20 cellular contexts compared by ENCODE assay signal in genomic region chr13:114229486-114229885, GRCh38. TPM values are rescaled to one million over a fixed set of nuclear protein-coding genes. Genes with fewer than 3 reads are reported as not detected.
DNase-seq lines count a peak whose midpoint lies in the region; FAIRE-seq and TF ChIP-seq lines count a peak whose summit lies in the region.
"Had no signal": no experiment of that assay in that cellular context is flagged by ENCODE, and none has a peak within 500 bp of the region (broad histone marks: within the 10 kb centered on the region; RNA-seq: fewer than 3 reads in every experiment).

No MANE protein-coding gene starts in this region.

- CTCF ChIA-PET in endothelial cell of umbilical vein (lab: Charles Lee): interaction anchor here (1.3 kb wide), 1 partner anchor 282 kb away, joined by 4 read pairs; no protein-coding TSS in a partner anchor

- H2BK12ac ChIP-seq in H9 (ENCODE audit: insufficient read length, low read depth, low read length): no peak overlapping the region

- H2AFZ ChIP-seq in H9 (ENCODE audit: low read length): no peak overlapping the region
- no peak overlapping the region for H2AFZ ChIP-seq in endothelial cell of umbilical vein (ENCODE audit: low read depth, low read length)

- no peaks in the 10 kb centered on the region for H3K23me2 ChIP-seq in H9 (ENCODE audit: insufficient read length, low read depth, low read length, poor library complexity, severe bottlenecking)

- H3K4me3 Mint-ChIP-seq in H9 (peak overlapping the region; percentile 8 to 39; a peak in 1 of 5 replicates), progenitor cell of endocrine pancreas (ENCODE audit: low read depth) (no peak overlapping the region)
- H3K4me3 Mint-ChIP-seq: activated T-helper 1 cell treated with anti-CD3 and anti-CD28 coated beads, Interleukin-12 subunit alpha, Interleukin-12 subunit beta, Interleukin-2, Interleukin-4 antibody, amounts not matched to agents 30 ng/mL and 10 ng/mL and 1 ng/mL, durations not matched to agents 14 hours and 24 hours and 36 hours; CD8-positive, alpha-beta T cell; naive thymus-derived CD4-positive, alpha-beta T cell had no signal

- dilution Hi-C loops in endothelial cell of umbilical vein (cut with MboI; ENCODE audit: extremely low pct_ligation_motif_present, low sequenced_read_pairs): no loop called here

- no peak overlapping the region for H3T11ph ChIP-seq in H9 (ENCODE audit: low read length)

- no peaks in the 10 kb centered on the region for H3K79me1 ChIP-seq in H9 (ENCODE audit: insufficient read depth, low read depth, low read length, poor library complexity, severe bottlenecking)

- H3K36me3 ChIP-seq in SK-N-MC (ENCODE audit: insufficient read depth, low read length): no peaks in the 10 kb centered on the region
- H3K36me3 ChIP-seq in endothelial cell of umbilical vein (ENCODE audit: control insufficient read depth in 2 of 2, extremely low read depth in 1 of 2, insufficient read depth in 2 of 2, low read length in 2 of 2): no peaks in the 10 kb centered on the region
- no peaks in the 10 kb centered on the region for H3K36me3 ChIP-seq in left ventricle myocardium inferior
- H3K36me3 ChIP-seq: gastroesophageal sphincter, sigmoid colon, thoracic aorta had no signal

- no peak overlapping the region for H2BK5ac ChIP-seq in H9 (ENCODE audit: insufficient read length, low read length)

- H3K14ac ChIP-seq in H9 (ENCODE audit: insufficient read depth, low read length): no peak overlapping the region

- H3K79me2 ChIP-seq in H9 (ENCODE audit: insufficient read depth, low read length) (no peaks in the 10 kb centered on the region), endothelial cell of umbilical vein (ENCODE audit: control insufficient read depth, insufficient read depth, low read length) (no peaks in the 10 kb centered on the region)

- intact Hi-C loops in endothelial cell of umbilical vein (cut with micrococcal nuclease): loop anchor here (5.0 kb wide), 1 partner anchor 197 kb away; no protein-coding TSS in a partner anchor
- intact Hi-C loops in left ventricle myocardium inferior (cut with micrococcal nuclease): no loop called here

- H3K9me3 ChIP-seq in H9 (ENCODE audit: control insufficient read depth, low read depth, low read length) (no peaks in the 10 kb centered on the region), SK-N-MC (ENCODE audit: low read depth, low read length) (peaks cover 5% of the 10 kb centered on the region; the same call in 1 of the 2 replicates), endothelial cell of umbilical vein (replicated peaks; ENCODE audit: control insufficient read depth, insufficient read depth, low read length) (no peaks in the 10 kb centered on the region), left ventricle myocardium inferior (replicated peaks) (no peaks in the 10 kb centered on the region)
- H3K9me3 ChIP-seq: gastroesophageal sphincter, sigmoid colon, thoracic aorta had no signal

- no CpG with 5 or more reads among the region's 4 CpGs for whole genome bisulfite sequencing in H9 (ENCODE audit: extremely low coverage, insufficient read length, low lambda C conversion rate)

- no peak overlapping the region for H2BK120ac ChIP-seq in H9 (ENCODE audit: low read depth, low read length, poor library complexity, severe bottlenecking)

- no peak overlapping the region for H2BK15ac ChIP-seq in H9 (ENCODE audit: low read depth, low read length)

- H3K27ac ChIP-seq in H9 (ENCODE audit: insufficient read length, low read depth, low read length) (peak overlapping the region; percentile 76), SK-N-MC (no peak overlapping the region), endothelial cell of umbilical vein (ENCODE audit: insufficient read depth, low read depth, low read length) (no peak overlapping the region), left ventricle myocardium inferior (replicated peaks) (no peak overlapping the region)
- H3K27ac ChIP-seq: gastroesophageal sphincter, sigmoid colon, thoracic aorta had no signal

- H3K36me3 Mint-ChIP-seq in H9 (ENCODE audit: insufficient read depth in 1 of 3, low read depth in 3 of 3) (no peaks in the 10 kb centered on the region; a peak in 2 of 7 replicates), progenitor cell of endocrine pancreas (ENCODE audit: insufficient read depth) (no peaks in the 10 kb centered on the region)
- H3K36me3 Mint-ChIP-seq: CD8-positive, alpha-beta T cell had no signal

- peak; percentile 4 for FAIRE-seq in endothelial cell of umbilical vein (lab: Jason Lieb, UNC)
- FAIRE-seq: GM19239, H54 had no signal

- BruUV-seq in endothelial cell of umbilical vein (replicated peaks; lab: Mats Ljungman, UMichigan): no TSS peak

- H3K23ac ChIP-seq in H9 (ENCODE audit: insufficient read length, low read depth, low read length): no peak overlapping the region

- H3K9ac ChIP-seq in H9 (ENCODE audit: extremely low read depth, insufficient read length, low read length) (no peak overlapping the region), SK-N-MC (ENCODE audit: insufficient read length) (peak overlapping the region; percentile 33), endothelial cell of umbilical vein (replicated peaks; ENCODE audit: extremely low read depth, insufficient read depth, low read length) (no peak overlapping the region)

- no peak for TF ChIP-seq POLR2A in endothelial cell of umbilical vein (IDR thresholded peaks at IDR 0.05; ENCODE audit: low read depth, low read length)

- H2BK20ac ChIP-seq in H9 (ENCODE audit: low read depth, low read length, poor library complexity, severe bottlenecking): no peak overlapping the region

- no peak overlapping the region for H3K4ac ChIP-seq in H9 (ENCODE audit: low read depth, low read length)

- H3K27ac Mint-ChIP-seq in H9 (peak overlapping the region; percentile 95 to 97 (median 96)), progenitor cell of endocrine pancreas (peak overlapping the region; percentile 23)
- H3K27ac Mint-ChIP-seq: activated T-helper 1 cell treated with anti-CD3 and anti-CD28 coated beads, Interleukin-12 subunit alpha, Interleukin-12 subunit beta, Interleukin-2, Interleukin-4 antibody, amounts not matched to agents 30 ng/mL and 10 ng/mL and 1 ng/mL, durations not matched to agents 14 hours and 24 hours and 36 hours; CD8-positive, alpha-beta T cell had no signal

- H2AK5ac ChIP-seq in H9 (ENCODE audit: insufficient read length, low read length): no peak overlapping the region

- H3K9me1 ChIP-seq in endothelial cell of umbilical vein (replicated peaks; ENCODE audit: control insufficient read depth, extremely low read depth, insufficient read depth, low read length): no peaks in the 10 kb centered on the region

- DNase-seq in H9 (no peak), SK-N-MC (ENCODE audit: low read depth, low spot score) (no peak), endothelial cell of umbilical vein (ENCODE audit: low read depth, low spot score) (no peak), progenitor cell of endocrine pancreas (ENCODE audit: low spot score, unreplicated experiment) (no peak), ureter (ENCODE audit: low spot score) (no peak), left ventricle myocardium inferior (no peak), DMS153 (lab: John Stamatoyannopoulos, UW) (no peak)
- DNase-seq: CD8-positive, alpha-beta T cell; Karpas-422; naive thymus-derived CD4-positive, alpha-beta T cell; NCI-H1105; NCI-H526; sigmoid colon; stimulated activated naive CD4-positive, alpha-beta T cell had no signal

- POLR2A ChIA-PET in endothelial cell of umbilical vein (lab: Charles Lee): no interaction called here

- H3K27me3 ChIP-seq in H9 (ENCODE audit: insufficient read depth, low read length) (no peaks in the 10 kb centered on the region), endothelial cell of umbilical vein (ENCODE audit: control insufficient read depth in 2 of 2, insufficient read depth in 2 of 2, low read length in 2 of 2) (peaks cover 33 to 34% of the 10 kb centered on the region in 2 experiments), left ventricle myocardium inferior (ENCODE audit: low read depth) (peaks cover 38% of the 10 kb centered on the region)

- peak overlapping the region; percentile 15 for H3K4me2 ChIP-seq in H9 (ENCODE audit: insufficient read depth, insufficient read length, low read length)
- H3K4me2 ChIP-seq in endothelial cell of umbilical vein (ENCODE audit: insufficient read depth, low read length): no peak overlapping the region

- no peak overlapping the region for H4K8ac ChIP-seq in H9 (replicated peaks; ENCODE audit: insufficient read length, low read depth, low read length)

- H3K4me3 ChIP-seq in SK-N-MC (no peak overlapping the region), endothelial cell of umbilical vein (replicated peaks in 1 of 3; ENCODE audit: insufficient read depth in 1 of 3, low read depth in 1 of 3, low read length in 3 of 3) (no peak overlapping the region), left ventricle myocardium inferior (no peak overlapping the region)
- H3K4me3 ChIP-seq: gastroesophageal sphincter, sigmoid colon, thoracic aorta had no signal

- H3K18ac ChIP-seq in H9 (ENCODE audit: insufficient read length, low read depth, low read length): no peak overlapping the region

- TF ChIP-seq CTCF in H9 (conservative IDR thresholded peaks at IDR 0.05): no peak
- TF ChIP-seq CTCF in endothelial cell of umbilical vein (IDR thresholded peaks at IDR 0.05; ENCODE audit: extremely low read depth in 1 of 2, insufficient read depth in 1 of 2, low read depth in 1 of 2, low read length in 2 of 2): no peak
- TF ChIP-seq CTCF in progenitor cell of endocrine pancreas (IDR thresholded peaks at IDR 0.05; ENCODE audit: unreplicated experiment): no peak
- TF ChIP-seq CTCF in left ventricle myocardium inferior (IDR thresholded peaks at IDR 0.05; ENCODE audit: borderline replicate concordance): no peak

- no peak overlapping the region for H3K56ac ChIP-seq in H9 (ENCODE audit: insufficient read length, low read depth, low read length)

- H3K27me3 Mint-ChIP-seq in H9 (ENCODE audit: low read depth) (no peaks in the 10 kb centered on the region; the same call in none of the 2 replicates), progenitor cell of endocrine pancreas (peaks cover 23% of the 10 kb centered on the region)

- no peak overlapping the region for H4K5ac ChIP-seq in H9 (ENCODE audit: insufficient read length, low read depth, low read length)

- H4K20me1 ChIP-seq in H9 (ENCODE audit: control insufficient read depth, insufficient read depth, insufficient read length): no peaks in the 10 kb centered on the region
- no peaks in the 10 kb centered on the region for H4K20me1 ChIP-seq in endothelial cell of umbilical vein (replicated peaks; ENCODE audit: control insufficient read depth, extremely low read depth, insufficient read depth, low read length)

- H3K9me3 Mint-ChIP-seq in H9 (peaks cover 3% of the 10 kb centered on the region in 2 experiments; a peak in 2 of 5 replicates), progenitor cell of endocrine pancreas (ENCODE audit: low read depth) (peaks cover 3% of the 10 kb centered on the region)
- H3K9me3 Mint-ChIP-seq: CD8-positive, alpha-beta T cell had no signal

- H3K4me1 Mint-ChIP-seq in H9: peaks cover 65 to 67% of the 10 kb centered on the region in 2 experiments
- H3K4me1 Mint-ChIP-seq in progenitor cell of endocrine pancreas (ENCODE audit: low read depth): peaks cover 16% of the 10 kb centered on the region

- H4K91ac ChIP-seq in H9 (ENCODE audit: insufficient read length, low read depth, low read length): no peak overlapping the region

- H3K4me1 ChIP-seq in H9 (ENCODE audit: insufficient read depth, low read length) (peaks cover 16% of the 10 kb centered on the region; the same call in 1 of the 2 replicates), endothelial cell of umbilical vein (ENCODE audit: control insufficient read depth, extremely low read depth, insufficient read depth, low read length) (no peaks in the 10 kb centered on the region), left ventricle myocardium inferior (peaks cover 8% of the 10 kb centered on the region)

RNA-seq across cellular contexts. Expression of gene CDC16, which starts 5.2 kb away (rescaled TPM):
- total RNA-seq in H9 (2021) (86.9 and 91.9 TPM in 2 replicates), endothelial cell of umbilical vein (77.1 and 83.3 TPM in 2 replicates), progenitor cell of endocrine pancreas (104 TPM in 2 replicates), ureter (86.7 TPM), left ventricle myocardium inferior (34.5 TPM)
- 39.2 and 41.6 TPM in 2 replicates for polyA plus RNA-seq in endothelial cell of umbilical vein
- 41.9 and 47.2 TPM in 2 replicates for polyA plus RNA-seq in endothelial cell of umbilical vein (2011; cell fraction: cytosol; rRNA removed)
- polyA plus RNA-seq in endothelial cell of umbilical vein (2011; cell fraction: nucleus; rRNA removed): 164 and 183 TPM in 2 replicates
- polyA plus RNA-seq in endothelial cell of umbilical vein (2012): 69.9 and 74.9 TPM in 2 replicates
- 60.6 and 68.8 TPM in 2 replicates for polyA minus RNA-seq in endothelial cell of umbilical vein
- 20.4 TPM for polyA minus RNA-seq in endothelial cell of umbilical vein (2011; cell fraction: cytosol; rRNA and poly(A)+ RNA removed)
- polyA minus RNA-seq in endothelial cell of umbilical vein (2011; cell fraction: nucleus; rRNA and poly(A)+ RNA removed): 72.4 and 106 TPM in 2 replicates

RNA-seq across cellular contexts. Expression of gene CFAP97D2, which starts 50.4 kb away (rescaled TPM):
- not detected in 2 replicates for total RNA-seq in H9 (2021)
- total RNA-seq in endothelial cell of umbilical vein: not detected in 2 replicates
- polyA plus RNA-seq in endothelial cell of umbilical vein: 0.13 TPM in 1 of 2 replicates, not detected in the other
- polyA plus RNA-seq in endothelial cell of umbilical vein (2011; cell fraction: cytosol; rRNA removed): not detected in 2 replicates
- polyA plus RNA-seq in endothelial cell of umbilical vein (2011; cell fraction: nucleus; rRNA removed): not detected in 2 replicates
- not detected in 2 replicates for polyA plus RNA-seq in endothelial cell of umbilical vein (2012)
- not detected in 2 replicates for polyA minus RNA-seq in endothelial cell of umbilical vein
- polyA minus RNA-seq in endothelial cell of umbilical vein (2011; cell fraction: cytosol; rRNA and poly(A)+ RNA removed): not detected
- polyA minus RNA-seq in endothelial cell of umbilical vein (2011; cell fraction: nucleus; rRNA and poly(A)+ RNA removed): not detected in 2 replicates
- not detected in 2 replicates for total RNA-seq in progenitor cell of endocrine pancreas
- not detected for total RNA-seq in ureter
- total RNA-seq in left ventricle myocardium inferior: not detected
- total RNA-seq: activated T-helper 1 cell treated with anti-CD3 and anti-CD28 coated beads, Interleukin-12 subunit alpha, Interleukin-12 subunit beta, Interleukin-2, Interleukin-4 antibody, amounts not matched to agents 30 ng/mL and 10 ng/mL and 1 ng/mL, durations not matched to agents 14 hours and 24 hours and 36 hours; dermis microvascular lymphatic vessel endothelial cell; gastroesophageal sphincter; sigmoid colon; thoracic aorta had no signal

RNA-seq across cellular contexts. Expression of gene UPF3A, which starts 51.9 kb away (rescaled TPM):
- total RNA-seq in H9 (2021) (81.8 and 85.0 TPM in 2 replicates), endothelial cell of umbilical vein (74.4 and 75.4 TPM in 2 replicates), progenitor cell of endocrine pancreas (149 and 150 TPM in 2 replicates), ureter (59.1 TPM), left ventricle myocardium inferior (21.8 TPM)
- 35.2 and 37.2 TPM in 2 replicates for polyA plus RNA-seq in endothelial cell of umbilical vein
- polyA plus RNA-seq in endothelial cell of umbilical vein (2011; cell fraction: cytosol; rRNA removed): 38.7 and 39.2 TPM in 2 replicates
- 111 and 145 TPM in 2 replicates for polyA plus RNA-seq in endothelial cell of umbilical vein (2011; cell fraction: nucleus; rRNA removed)
- 49.3 and 52.6 TPM in 2 replicates for polyA plus RNA-seq in endothelial cell of umbilical vein (2012)
- 21.2 and 26.4 TPM in 2 replicates for polyA minus RNA-seq in endothelial cell of umbilical vein
- polyA minus RNA-seq in endothelial cell of umbilical vein (2011; cell fraction: cytosol; rRNA and poly(A)+ RNA removed): 19.4 TPM
- polyA minus RNA-seq in endothelial cell of umbilical vein (2011; cell fraction: nucleus; rRNA and poly(A)+ RNA removed): 32.5 and 34.1 TPM in 2 replicates
